14 cellular contexts compared by ENCODE assay signal in the genomic region with DNA sequence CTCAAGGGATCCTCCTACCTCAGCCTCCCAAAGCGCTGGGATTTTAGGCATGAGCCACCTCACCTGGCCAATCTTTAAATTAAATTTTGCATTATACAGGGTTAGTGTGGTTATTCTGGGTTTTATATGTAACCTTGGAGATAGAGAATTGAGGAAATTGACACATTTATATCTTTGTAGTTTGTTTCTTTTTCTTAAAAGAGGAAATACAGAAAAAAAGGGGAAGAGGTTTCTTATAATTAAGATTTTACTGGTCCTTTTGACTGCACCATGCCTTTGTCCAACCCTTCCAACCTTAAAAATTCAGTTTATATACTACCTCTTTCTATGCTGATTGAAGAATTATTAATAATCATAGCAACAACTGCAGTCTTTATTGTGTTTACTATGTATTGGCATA. TPM values are rescaled to one million over a fixed set of nuclear protein-coding genes. Genes with fewer than 3 reads are reported as not detected.
DNase-seq lines count a peak whose midpoint lies in the region; ATAC-seq and TF ChIP-seq lines count a peak whose summit lies in the region.
"Had no signal": no experiment of that assay in that cellular context is flagged by ENCODE, and none has a peak within 500 bp of the region (broad histone marks: within the 10 kb centered on the region; RNA-seq: fewer than 3 reads in every experiment).

No MANE protein-coding gene starts in this region.

- ATAC-seq in activated naive CD8-positive, alpha-beta T cell treated with anti-CD3 and anti-CD28 coated beads, Interleukin-2, amount 50 U/mL, for 24 hours = no peak
- ATAC-seq in activated T-helper 17 cell treated with anti-CD3 and anti-CD28 coated beads, Interleukin-2, amount 50 U/mL, for 72 hours (replicated peaks) = no peak
- ATAC-seq in stimulated activated naive B cell treated with anti-CD40 and anti-IgM and Interleukin-4, amounts not matched to agents 10 μg/mL and 1 μg/mL and 100 μg/mL, for 72 hours (replicated peaks) = peak; percentile 5 to 17
- no peak for ATAC-seq in HG02678 (IDR thresholded peaks at IDR 0.05; ENCODE audit: unreplicated experiment)
- ATAC-seq: Panc1 had no signal

- H3K36me3 Mint-ChIP-seq in activated naive CD8-positive, alpha-beta T cell treated with anti-CD3 and anti-CD28 coated beads for 36 hours = peaks cover 32% of the 10 kb centered on the region
- peaks cover 31% of the 10 kb centered on the region for H3K36me3 Mint-ChIP-seq in activated naive CD8-positive, alpha-beta T cell treated with anti-CD3 and anti-CD28 coated beads, Interleukin-2, amount 50 U/mL, for 24 hours (ENCODE audit: low read depth)
- peaks cover 51% of the 10 kb centered on the region for H3K36me3 Mint-ChIP-seq in activated T-helper 17 cell treated with anti-CD3 and anti-CD28 coated beads, Interleukin-2, amount 50 U/mL, for 72 hours (ENCODE audit: low read depth)
- peaks cover 18 to 41% of the 10 kb centered on the region in 2 donors for H3K36me3 Mint-ChIP-seq in stimulated activated naive B cell treated with anti-CD40 and anti-IgM and Interleukin-4, amounts not matched to agents 10 μg/mL and 1 μg/mL and 100 μg/mL, for 72 hours
- H3K36me3 Mint-ChIP-seq in glutamatergic neuron (ENCODE audit: unreplicated experiment) = no peaks in the 10 kb centered on the region

- peak overlapping the region; percentile 16 for H3K27ac Mint-ChIP-seq in activated naive CD8-positive, alpha-beta T cell treated with anti-CD3 and anti-CD28 coated beads for 36 hours
- H3K27ac Mint-ChIP-seq in activated naive CD8-positive, alpha-beta T cell treated with anti-CD3 and anti-CD28 coated beads, Interleukin-2, amount 50 U/mL, for 24 hours = no peak overlapping the region
- peak overlapping the region; percentile 87 for H3K27ac Mint-ChIP-seq in activated T-helper 17 cell treated with anti-CD3 and anti-CD28 coated beads, Interleukin-2, amount 50 U/mL, for 72 hours
- H3K27ac Mint-ChIP-seq in stimulated activated naive B cell treated with anti-CD40 and anti-IgM and Interleukin-4, amounts not matched to agents 10 μg/mL and 1 μg/mL and 100 μg/mL, for 72 hours = no peak overlapping the region
- H3K27ac Mint-ChIP-seq in glutamatergic neuron (ENCODE audit: unreplicated experiment) = no peak overlapping the region
- H3K27ac Mint-ChIP-seq: nephron progenitor cell had no signal

- H3K4me1 Mint-ChIP-seq in activated naive CD8-positive, alpha-beta T cell treated with anti-CD3 and anti-CD28 coated beads for 36 hours = peaks cover 48% of the 10 kb centered on the region
- H3K4me1 Mint-ChIP-seq in activated naive CD8-positive, alpha-beta T cell treated with anti-CD3 and anti-CD28 coated beads, Interleukin-2, amount 50 U/mL, for 24 hours = peaks cover 67% of the 10 kb centered on the region
- peaks cover 46% of the 10 kb centered on the region for H3K4me1 Mint-ChIP-seq in activated T-helper 17 cell treated with anti-CD3 and anti-CD28 coated beads, Interleukin-2, amount 50 U/mL, for 72 hours
- H3K4me1 Mint-ChIP-seq in stimulated activated naive B cell treated with anti-CD40 and anti-IgM and Interleukin-4, amounts not matched to agents 10 μg/mL and 1 μg/mL and 100 μg/mL, for 72 hours = peaks cover 25 to 61% of the 10 kb centered on the region in 2 donors
- H3K4me1 Mint-ChIP-seq in glutamatergic neuron (ENCODE audit: low read depth, unreplicated experiment) = peaks cover 35% of the 10 kb centered on the region

- DNase-seq in activated naive CD8-positive, alpha-beta T cell treated with anti-CD3 and anti-CD28 coated beads for 36 hours = no peak
- DNase-seq in activated naive CD8-positive, alpha-beta T cell treated with anti-CD3 and anti-CD28 coated beads, Interleukin-2, amount 50 U/mL, for 24 hours = no peak
- DNase-seq in NOMO-1 treated with dmso at 0.1 percent for 144 hours (lab: John Stamatoyannopoulos, UW; ENCODE audit: unreplicated experiment) (peak; percentile 56), AG08396 (ENCODE audit: low spot score) (no peak), glutamatergic neuron (no peak)
- no peak for DNase-seq in stimulated activated naive B cell treated with anti-CD40 and anti-IgM and Interleukin-4, amounts not matched to agents 10 μg/mL and 1 μg/mL and 100 μg/mL, for 72 hours
- DNase-seq: cortex of kidney, H7, NCI-H2107, NCI-H524 treated with DMSO at 0.1 percent for 48 hours, nephron progenitor cell had no signal

- no peak overlapping the region for H3K4me3 Mint-ChIP-seq in activated naive CD8-positive, alpha-beta T cell treated with anti-CD3 and anti-CD28 coated beads for 36 hours
- no peak overlapping the region for H3K4me3 Mint-ChIP-seq in activated naive CD8-positive, alpha-beta T cell treated with anti-CD3 and anti-CD28 coated beads, Interleukin-2, amount 50 U/mL, for 24 hours
- H3K4me3 Mint-ChIP-seq in activated T-helper 17 cell treated with anti-CD3 and anti-CD28 coated beads, Interleukin-2, amount 50 U/mL, for 72 hours = peak overlapping the region; percentile 72
- H3K4me3 Mint-ChIP-seq in stimulated activated naive B cell treated with anti-CD40 and anti-IgM and Interleukin-4, amounts not matched to agents 10 μg/mL and 1 μg/mL and 100 μg/mL, for 72 hours = no peak overlapping the region
- no peak overlapping the region for H3K4me3 Mint-ChIP-seq in glutamatergic neuron (ENCODE audit: unreplicated experiment)
- H3K4me3 Mint-ChIP-seq: nephron progenitor cell had no signal

- TF ChIP-seq CTCF in glutamatergic neuron (IDR thresholded peaks at IDR 0.05; ENCODE audit: partially characterized antibody, unreplicated experiment) = no peak

- H3K27me3 Mint-ChIP-seq in activated naive CD8-positive, alpha-beta T cell treated with anti-CD3 and anti-CD28 coated beads for 36 hours = no peaks in the 10 kb centered on the region
- no peaks in the 10 kb centered on the region for H3K27me3 Mint-ChIP-seq in activated naive CD8-positive, alpha-beta T cell treated with anti-CD3 and anti-CD28 coated beads, Interleukin-2, amount 50 U/mL, for 24 hours
- H3K27me3 Mint-ChIP-seq in activated T-helper 17 cell treated with anti-CD3 and anti-CD28 coated beads, Interleukin-2, amount 50 U/mL, for 72 hours = no peaks in the 10 kb centered on the region
- no peaks in the 10 kb centered on the region for H3K27me3 Mint-ChIP-seq in stimulated activated naive B cell treated with anti-CD40 and anti-IgM and Interleukin-4, amounts not matched to agents 10 μg/mL and 1 μg/mL and 100 μg/mL, for 72 hours
- peaks cover 6% of the 10 kb centered on the region for H3K27me3 Mint-ChIP-seq in glutamatergic neuron (ENCODE audit: unreplicated experiment)

- peaks cover 5% of the 10 kb centered on the region for H3K9me3 Mint-ChIP-seq in activated naive CD8-positive, alpha-beta T cell treated with anti-CD3 and anti-CD28 coated beads for 36 hours
- H3K9me3 Mint-ChIP-seq in activated naive CD8-positive, alpha-beta T cell treated with anti-CD3 and anti-CD28 coated beads, Interleukin-2, amount 50 U/mL, for 24 hours = peaks cover 12% of the 10 kb centered on the region
- peaks cover 4% of the 10 kb centered on the region for H3K9me3 Mint-ChIP-seq in activated T-helper 17 cell treated with anti-CD3 and anti-CD28 coated beads, Interleukin-2, amount 50 U/mL, for 72 hours
- peaks cover 3 to 5% of the 10 kb centered on the region in 2 donors for H3K9me3 Mint-ChIP-seq in stimulated activated naive B cell treated with anti-CD40 and anti-IgM and Interleukin-4, amounts not matched to agents 10 μg/mL and 1 μg/mL and 100 μg/mL, for 72 hours
- H3K9me3 Mint-ChIP-seq in glutamatergic neuron (ENCODE audit: unreplicated experiment) = peaks cover 14% of the 10 kb centered on the region
- H3K9me3 Mint-ChIP-seq: nephron progenitor cell had no signal

RNA-seq across cellular contexts. Expression of a gene that starts 5.4 kb away (rescaled TPM):
- total RNA-seq in activated naive CD8-positive, alpha-beta T cell treated with anti-CD3 and anti-CD28 coated beads for 36 hours = 10 to 100 TPM; 54.7 to 55.9 TPM
- total RNA-seq in activated T-helper 17 cell treated with anti-CD3 and anti-CD28 coated beads, Interleukin-2, amount 50 U/mL, for 72 hours = 10 to 100 TPM; 45.2 to 48.5 TPM
- total RNA-seq in glutamatergic neuron (ENCODE audit: unreplicated experiment) = 60.3 TPM

Comparison
In these comparisons a context has a peak if more than half of its experiments do, and no peak if none do; other contexts are left out.
1. H3K27ac Mint-ChIP-seq: peak in activated naive CD8-positive, alpha-beta T cell treated with anti-CD3 and anti-CD28 coated beads for 36 hours (single experiment) and activated T-helper 17 cell treated with anti-CD3 and anti-CD28 coated beads, Interleukin-2, amount 50 U/mL, for 72 hours (single experiment); none in activated naive CD8-positive, alpha-beta T cell treated with anti-CD3 and anti-CD28 coated beads, Interleukin-2, amount 50 U/mL, for 24 hours (single experiment), stimulated activated naive B cell treated with anti-CD40 and anti-IgM and Interleukin-4, amounts not matched to agents 10 μg/mL and 1 μg/mL and 100 μg/mL, for 72 hours (single experiment) and glutamatergic neuron (single experiment).
2. ATAC-seq: peak in stimulated activated naive B cell treated with anti-CD40 and anti-IgM and Interleukin-4, amounts not matched to agents 10 μg/mL and 1 μg/mL and 100 μg/mL, for 72 hours (2 of 2); none in activated naive CD8-positive, alpha-beta T cell treated with anti-CD3 and anti-CD28 coated beads, Interleukin-2, amount 50 U/mL, for 24 hours (single experiment), activated T-helper 17 cell treated with anti-CD3 and anti-CD28 coated beads, Interleukin-2, amount 50 U/mL, for 72 hours (single experiment) and HG02678 (single experiment).